In the genomic region with DNA sequence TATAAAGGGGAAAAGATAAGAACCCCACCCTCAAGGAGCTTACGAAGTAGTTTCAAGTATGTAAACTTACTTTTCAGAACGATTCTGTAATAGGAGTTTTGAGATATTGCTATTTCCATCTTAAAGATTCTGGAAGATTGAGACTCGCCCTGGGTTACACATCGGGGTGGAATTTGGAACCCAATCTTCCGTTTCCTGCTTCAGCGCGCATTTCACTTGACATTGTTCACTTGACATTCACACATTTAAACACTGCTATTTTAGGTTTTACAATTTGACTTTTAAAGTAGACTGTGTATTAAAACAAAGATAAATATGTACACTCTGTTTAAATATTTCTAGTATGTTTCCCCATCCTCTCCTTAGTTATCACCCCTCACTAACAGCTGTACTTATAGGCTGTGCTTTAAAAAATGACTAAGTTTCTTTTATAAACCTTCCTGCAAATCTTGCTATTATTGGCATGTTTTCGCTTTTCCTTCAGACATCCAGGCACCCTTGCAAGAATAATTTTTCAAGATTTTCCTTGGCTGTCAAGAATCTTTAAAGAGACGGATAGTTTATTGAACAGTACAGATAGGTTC, we compare ENCODE assay signal across 1 cellular context. TPM values are rescaled to one million over a fixed set of nuclear protein-coding genes. Genes with fewer than 3 reads are reported as not detected.
"Had no signal": no experiment of that assay in that cellular context is flagged by ENCODE, and none has a peak within 500 bp of the region (broad histone marks: within the 10 kb centered on the region; RNA-seq: fewer than 3 reads in every experiment).

No MANE protein-coding gene starts in this region.

RNA-seq across cellular contexts. Expression of a gene that starts 22.2 kb away (rescaled TPM):
- total RNA-seq: epithelial cell of proximal tubule had no signal
